20 cellular contexts compared by ENCODE assay signal in the genomic region with DNA sequence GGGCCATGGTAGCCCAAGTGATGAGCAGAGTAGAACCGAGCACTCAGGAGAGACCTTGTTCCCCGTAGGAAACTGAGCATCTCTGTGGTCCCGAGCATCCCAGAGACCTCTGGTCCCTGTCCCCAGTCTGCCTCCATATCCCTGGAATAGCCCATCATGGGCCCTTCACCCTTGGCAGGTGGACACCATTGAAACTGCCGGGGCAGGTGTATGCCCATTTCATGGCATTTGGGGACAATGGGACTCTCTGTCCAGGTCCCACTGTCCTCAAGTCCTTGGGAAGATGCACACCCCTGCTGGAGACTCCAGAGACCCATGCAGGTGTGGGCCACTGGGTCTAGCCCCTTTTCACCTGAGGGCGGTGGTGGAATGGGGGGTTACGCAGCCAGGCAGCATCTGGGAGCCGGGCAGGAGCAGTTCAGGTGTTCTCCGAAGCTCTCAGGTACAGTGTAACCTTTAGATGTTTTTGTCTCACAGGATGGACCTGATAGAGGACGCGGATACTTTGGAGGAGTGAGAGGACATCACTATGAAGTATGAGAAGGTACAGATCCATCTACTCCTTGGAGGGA.
"Had no signal": no experiment of that assay in that cellular context is flagged by ENCODE, and none has a peak within 500 bp of the region (broad histone marks: within the 10 kb centered on the region; RNA-seq: fewer than 3 reads in every experiment).

No MANE protein-coding gene starts in this region.

- H3K4me3 ChIP-seq: dorsolateral prefrontal cortex, heart right ventricle, mucosa of descending colon, pancreas, right lobe of liver, testis, tibial nerve had no signal

- H3K4me1 ChIP-seq: heart right ventricle, pancreas, right lobe of liver, testis, tibial nerve had no signal

- H3K27ac ChIP-seq: dorsolateral prefrontal cortex, heart right ventricle, pancreas, right lobe of liver, testis, tibial nerve had no signal

- DNase-seq: cortex of kidney; dorsolateral prefrontal cortex; effector CD8-positive, alpha-beta T cell; heart right ventricle; hypothalamus; islet precursor cell; mammary epithelial cell; naive thymus-derived CD8-positive, alpha-beta T cell; pancreas; right lobe of liver; stimulated activated CD4-positive, alpha-beta T cell treated with anti-CD3 and anti-CD28 coated beads, Interleukin-4, amount 100 ng/mL, for 1 hour; stimulated activated CD8-positive, alpha-beta memory T cell treated with anti-CD3 and anti-CD28 coated beads, Interleukin-4, amount 100 ng/mL, for 48 hours; testis had no signal

- H3K27me3 ChIP-seq: dorsolateral prefrontal cortex, heart right ventricle, pancreas, right lobe of liver, testis, tibial nerve had no signal

- H3K27ac Mint-ChIP-seq: naive thymus-derived CD8-positive, alpha-beta T cell; progenitor cell of endocrine pancreas; stimulated activated effector memory CD8-positive, alpha-beta T cell treated with anti-CD3 and anti-CD28 coated beads, Interleukin-12 subunit alpha, Interleukin-12 subunit beta, amount 100 ng/mL, for 72 hours; stimulated activated naive CD8-positive, alpha-beta T cell treated with anti-CD3 and anti-CD28 coated beads, Interleukin-15, Interleukin-2, amounts not matched to agents 100 ng/mL and 50 ng/mL, for 24 hours had no signal

- H3K27me3 Mint-ChIP-seq: naive thymus-derived CD8-positive, alpha-beta T cell; stimulated activated naive CD8-positive, alpha-beta T cell treated with anti-CD3 and anti-CD28 coated beads, Interleukin-15, Interleukin-2, amounts not matched to agents 100 ng/mL and 50 ng/mL, for 24 hours had no signal

- ATAC-seq: esophagus mucosa; heart right ventricle; left lobe of liver; mucosa of descending colon; naive thymus-derived CD8-positive, alpha-beta T cell; pancreas; right lobe of liver; stimulated activated effector memory CD8-positive, alpha-beta T cell treated with anti-CD3 and anti-CD28 coated beads, Interleukin-12 subunit alpha, Interleukin-12 subunit beta, amount 100 ng/mL, for 72 hours had no signal

- H3K4me3 Mint-ChIP-seq: naive thymus-derived CD8-positive, alpha-beta T cell; stimulated activated effector memory CD8-positive, alpha-beta T cell treated with anti-CD3 and anti-CD28 coated beads, Interleukin-12 subunit alpha, Interleukin-12 subunit beta, amount 100 ng/mL, for 72 hours; stimulated activated naive CD8-positive, alpha-beta T cell treated with anti-CD3 and anti-CD28 coated beads, Interleukin-15, Interleukin-2, amounts not matched to agents 100 ng/mL and 50 ng/mL, for 24 hours had no signal

- H3K9me3 Mint-ChIP-seq: naive thymus-derived CD8-positive, alpha-beta T cell; stimulated activated effector memory CD8-positive, alpha-beta T cell treated with anti-CD3 and anti-CD28 coated beads, Interleukin-12 subunit alpha, Interleukin-12 subunit beta, amount 100 ng/mL, for 72 hours; stimulated activated naive CD8-positive, alpha-beta T cell treated with anti-CD3 and anti-CD28 coated beads, Interleukin-15, Interleukin-2, amounts not matched to agents 100 ng/mL and 50 ng/mL, for 24 hours had no signal

- H3K36me3 Mint-ChIP-seq: stimulated activated effector memory CD8-positive, alpha-beta T cell treated with anti-CD3 and anti-CD28 coated beads, Interleukin-12 subunit alpha, Interleukin-12 subunit beta, amount 100 ng/mL, for 72 hours had no signal
